In the genomic region with DNA sequence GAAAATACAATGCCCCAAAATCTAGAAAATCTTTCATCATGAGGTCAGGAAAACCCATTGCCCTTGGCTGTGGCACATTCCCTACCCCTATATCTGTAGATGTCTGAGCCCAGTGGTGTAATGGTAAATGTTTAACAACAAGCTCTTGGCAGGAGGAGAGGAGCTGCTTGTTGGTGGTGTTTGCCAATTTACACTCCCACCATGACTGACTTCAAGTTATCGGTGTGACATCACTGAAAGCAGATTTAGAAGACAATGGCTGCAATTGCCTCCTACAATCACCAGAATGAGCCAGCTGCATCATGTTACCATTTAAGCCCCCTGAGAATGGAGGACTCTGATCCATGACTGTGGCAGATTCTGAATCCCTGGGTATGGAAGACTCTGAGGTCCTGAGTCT, we compare ENCODE assay signal across 16 cellular contexts.
DNase-seq lines count a peak whose midpoint lies in the region; ATAC-seq and TF ChIP-seq lines count a peak whose summit lies in the region.
"Had no signal": no experiment of that assay in that cellular context is flagged by ENCODE, and none has a peak within 500 bp of the region (broad histone marks: within the 10 kb centered on the region; RNA-seq: fewer than 3 reads in every experiment).

No MANE protein-coding gene starts in this region.

- H3K27ac ChIP-seq in GM23338 (ENCODE audit: low read depth), result no peak overlapping the region
- H3K27ac ChIP-seq in body of pancreas, result no peak overlapping the region
- H3K27ac ChIP-seq: C4-2B, HL-60 had no signal

- WGBS in body of pancreas, 2 donors, result 29 to 33% methylated on average over 1 of the region's 1 CpG

- H3K36me3 ChIP-seq in GM23338 (ENCODE audit: insufficient read depth), result no peaks in the 10 kb centered on the region
- no peaks in the 10 kb centered on the region for H3K36me3 ChIP-seq in body of pancreas (replicated peaks in 1 of 2; ENCODE audit: insufficient read depth in 1 of 2, low read depth in 2 of 2)

- no peak for TF ChIP-seq CTCF in GM23338 (conservative IDR thresholded peaks at IDR 0.05; ENCODE audit: low read depth in 2 of 2)
- no peak for TF ChIP-seq CTCF in body of pancreas (IDR thresholded peaks at IDR 0.05)
- TF ChIP-seq CTCF in GM13976 (IDR thresholded peaks at IDR 0.05; ENCODE audit: borderline replicate concordance, control extremely low read depth, extremely low read depth, insufficient read depth, missing control alignments), result no peak

- no peaks in the 10 kb centered on the region for H3K36me3 Mint-ChIP-seq in GM23338 (ENCODE audit: low read depth)

- peaks cover 8% of the 10 kb centered on the region; the same call in 1 of the 2 replicates for H3K9me2 ChIP-seq in GM23338 (ENCODE audit: insufficient read depth)

- H3K27ac Mint-ChIP-seq in GM23338, result no peak overlapping the region
- H3K27ac Mint-ChIP-seq: CD4-positive, alpha-beta T cell; H9 had no signal

- intact Hi-C loops in body of pancreas (cut with DNase I), result no loop called here

- H3K4me1 ChIP-seq in GM23338 (ENCODE audit: insufficient read depth), result peaks cover 11% of the 10 kb centered on the region
- H3K4me1 ChIP-seq in body of pancreas, result peaks cover 15% of the 10 kb centered on the region
- H3K4me1 ChIP-seq: Caco-2 had no signal

- H3K4me3 Mint-ChIP-seq in GM23338, result no peak overlapping the region
- H3K4me3 Mint-ChIP-seq: CD4-positive, alpha-beta T cell; H9 had no signal

- no peak for ATAC-seq in GM23338
- ATAC-seq in body of pancreas, result peak; percentile 62
- no peak for ATAC-seq in HG02885 (IDR thresholded peaks at IDR 0.05; ENCODE audit: poor library complexity, unreplicated experiment)
- ATAC-seq: K562 had no signal

- peak overlapping the region; percentile 32; the same call in 1 of the 2 replicates for H3K4me2 ChIP-seq in GM23338

- peaks cover 4% of the 10 kb centered on the region for H3K27me3 Mint-ChIP-seq in GM23338 (ENCODE audit: insufficient read depth, low read depth, poor library complexity)

- peaks cover 20% of the 10 kb centered on the region for H3K4me1 Mint-ChIP-seq in GM23338

- H3K4me3 ChIP-seq in GM23338 (no peak overlapping the region), body of pancreas (no peak overlapping the region)
- H3K4me3 ChIP-seq: K562 had no signal

- no peak for DNase-seq in GM23338 (ENCODE audit: low spot score)
- no peak for DNase-seq in body of pancreas
- peak; percentile 17 for DNase-seq in kidney tubule cell (ENCODE audit: low spot score)
- DNase-seq in renal cortical epithelial cell (ENCODE audit: low read depth), result peak; percentile 79
- no peak for DNase-seq in GM13976 (ENCODE audit: low spot score)
- DNase-seq in epidermal melanocyte (ENCODE audit: insufficient read length, low spot score), result no peak
- DNase-seq: AML-193; Caco-2; CD4-positive, alpha-beta T cell; GOT3; H9; IMR-90 had no signal

- H4K20me1 ChIP-seq in GM23338 (replicated peaks; ENCODE audit: insufficient read depth), result no peaks in the 10 kb centered on the region

- H3K9me3 ChIP-seq in body of pancreas, result no peaks in the 10 kb centered on the region
- H3K9me3 ChIP-seq: Caco-2 had no signal

- H3F3A ChIP-seq in GM23338 (replicated peaks; ENCODE audit: low read depth), result no peaks in the 10 kb centered on the region

- no peaks in the 10 kb centered on the region for H3K79me2 ChIP-seq in GM23338 (replicated peaks; ENCODE audit: insufficient read depth)

- in situ Hi-C loops in GM13976 (cut with MboI; ENCODE audit: low sequenced_read_pairs, unreplicated experiment), result no loop called here

- H2AFZ ChIP-seq in GM23338, result no peak overlapping the region

- H3K27me3 ChIP-seq in GM23338 (ENCODE audit: insufficient read depth) (no peaks in the 10 kb centered on the region), body of pancreas (no peaks in the 10 kb centered on the region)

- no peaks in the 10 kb centered on the region for H3K9me3 Mint-ChIP-seq in GM23338
- H3K9me3 Mint-ChIP-seq: CD4-positive, alpha-beta T cell; H9 had no signal

- no peak for TF ChIP-seq POLR2A in body of pancreas (IDR thresholded peaks at IDR 0.05)

TF ChIP-seq in GM23338, 12 proteins besides CTCF, POLR2A, EP300 and RAD21 (continues in another document):
- TF ChIP-seq NANOG (IDR thresholded peaks at IDR 0.05; ENCODE audit: borderline replicate concordance) (no peak), JUNB (IDR thresholded peaks at IDR 0.05; ENCODE audit: unreplicated experiment) (no peak), REST (IDR thresholded peaks at IDR 0.05; ENCODE audit: unreplicated experiment) (no peak), STAT1 (IDR thresholded peaks at IDR 0.05; ENCODE audit: unreplicated experiment) (no peak)
- TF ChIP-seq, protein P1, sequence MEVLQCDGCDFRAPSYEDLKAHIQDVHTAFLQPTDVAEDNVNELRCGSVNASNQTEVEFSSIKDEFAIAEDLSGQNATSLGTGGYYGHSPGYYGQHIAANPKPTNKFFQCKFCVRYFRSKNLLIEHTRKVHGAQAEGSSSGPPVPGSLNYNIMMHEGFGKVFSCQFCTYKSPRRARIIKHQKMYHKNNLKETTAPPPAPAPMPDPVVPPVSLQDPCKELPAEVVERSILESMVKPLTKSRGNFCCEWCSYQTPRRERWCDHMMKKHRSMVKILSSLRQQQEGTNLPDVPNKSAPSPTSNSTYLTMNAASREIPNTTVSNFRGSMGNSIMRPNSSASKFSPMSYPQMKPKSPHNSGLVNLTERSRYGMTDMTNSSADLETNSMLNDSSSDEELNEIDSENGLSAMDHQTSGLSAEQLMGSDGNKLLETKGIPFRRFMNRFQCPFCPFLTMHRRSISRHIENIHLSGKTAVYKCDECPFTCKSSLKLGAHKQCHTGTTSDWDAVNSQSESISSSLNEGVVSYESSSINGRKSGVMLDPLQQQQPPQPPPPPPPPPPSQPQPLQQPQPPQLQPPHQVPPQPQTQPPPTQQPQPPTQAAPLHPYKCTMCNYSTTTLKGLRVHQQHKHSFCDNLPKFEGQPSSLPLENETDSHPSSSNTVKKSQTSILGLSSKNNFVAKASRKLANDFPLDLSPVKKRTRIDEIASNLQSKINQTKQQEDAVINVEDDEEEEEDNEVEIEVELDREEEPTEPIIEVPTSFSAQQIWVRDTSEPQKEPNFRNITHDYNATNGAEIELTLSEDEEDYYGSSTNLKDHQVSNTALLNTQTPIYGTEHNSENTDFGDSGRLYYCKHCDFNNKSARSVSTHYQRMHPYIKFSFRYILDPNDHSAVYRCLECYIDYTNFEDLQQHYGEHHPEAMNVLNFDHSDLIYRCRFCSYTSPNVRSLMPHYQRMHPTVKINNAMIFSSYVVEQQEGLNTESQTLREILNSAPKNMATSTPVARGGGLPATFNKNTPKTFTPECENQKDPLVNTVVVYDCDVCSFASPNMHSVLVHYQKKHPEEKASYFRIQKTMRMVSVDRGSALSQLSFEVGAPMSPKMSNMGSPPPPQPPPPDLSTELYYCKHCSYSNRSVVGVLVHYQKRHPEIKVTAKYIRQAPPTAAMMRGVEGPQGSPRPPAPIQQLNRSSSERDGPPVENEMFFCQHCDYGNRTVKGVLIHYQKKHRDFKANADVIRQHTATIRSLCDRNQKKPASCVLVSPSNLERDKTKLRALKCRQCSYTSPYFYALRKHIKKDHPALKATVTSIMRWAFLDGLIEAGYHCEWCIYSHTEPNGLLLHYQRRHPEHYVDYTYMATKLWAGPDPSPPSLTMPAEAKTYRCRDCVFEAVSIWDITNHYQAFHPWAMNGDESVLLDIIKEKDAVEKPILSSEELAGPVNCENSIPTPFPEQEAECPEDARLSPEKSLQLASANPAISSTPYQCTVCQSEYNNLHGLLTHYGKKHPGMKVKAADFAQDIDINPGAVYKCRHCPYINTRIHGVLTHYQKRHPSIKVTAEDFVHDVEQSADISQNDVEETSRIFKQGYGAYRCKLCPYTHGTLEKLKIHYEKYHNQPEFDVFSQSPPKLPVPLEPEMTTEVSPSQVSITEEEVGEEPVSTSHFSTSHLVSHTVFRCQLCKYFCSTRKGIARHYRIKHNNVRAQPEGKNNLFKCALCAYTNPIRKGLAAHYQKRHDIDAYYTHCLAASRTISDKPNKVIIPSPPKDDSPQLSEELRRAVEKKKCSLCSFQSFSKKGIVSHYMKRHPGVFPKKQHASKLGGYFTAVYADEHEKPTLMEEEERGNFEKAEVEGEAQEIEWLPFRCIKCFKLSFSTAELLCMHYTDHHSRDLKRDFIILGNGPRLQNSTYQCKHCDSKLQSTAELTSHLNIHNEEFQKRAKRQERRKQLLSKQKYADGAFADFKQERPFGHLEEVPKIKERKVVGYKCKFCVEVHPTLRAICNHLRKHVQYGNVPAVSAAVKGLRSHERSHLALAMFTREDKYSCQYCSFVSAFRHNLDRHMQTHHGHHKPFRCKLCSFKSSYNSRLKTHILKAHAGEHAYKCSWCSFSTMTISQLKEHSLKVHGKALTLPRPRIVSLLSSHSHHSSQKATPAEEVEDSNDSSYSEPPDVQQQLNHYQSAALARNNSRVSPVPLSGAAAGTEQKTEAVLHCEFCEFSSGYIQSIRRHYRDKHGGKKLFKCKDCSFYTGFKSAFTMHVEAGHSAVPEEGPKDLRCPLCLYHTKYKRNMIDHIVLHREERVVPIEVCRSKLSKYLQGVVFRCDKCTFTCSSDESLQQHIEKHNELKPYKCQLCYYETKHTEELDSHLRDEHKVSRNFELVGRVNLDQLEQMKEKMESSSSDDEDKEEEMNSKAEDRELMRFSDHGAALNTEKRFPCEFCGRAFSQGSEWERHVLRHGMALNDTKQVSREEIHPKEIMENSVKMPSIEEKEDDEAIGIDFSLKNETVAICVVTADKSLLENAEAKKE (CRISPR knock-in tag; IDR thresholded peaks at IDR 0.05), result no peak

Comparison
In these comparisons a context has a peak if more than half of its experiments do, and no peak if none do; other contexts are left out.
1. DNase-seq: peak in kidney tubule cell (single experiment) and renal cortical epithelial cell (single experiment); none in GM23338 (single experiment), body of pancreas (0 of 4), GM13976 (single experiment) and epidermal melanocyte (single experiment).